In the genomic region with DNA sequence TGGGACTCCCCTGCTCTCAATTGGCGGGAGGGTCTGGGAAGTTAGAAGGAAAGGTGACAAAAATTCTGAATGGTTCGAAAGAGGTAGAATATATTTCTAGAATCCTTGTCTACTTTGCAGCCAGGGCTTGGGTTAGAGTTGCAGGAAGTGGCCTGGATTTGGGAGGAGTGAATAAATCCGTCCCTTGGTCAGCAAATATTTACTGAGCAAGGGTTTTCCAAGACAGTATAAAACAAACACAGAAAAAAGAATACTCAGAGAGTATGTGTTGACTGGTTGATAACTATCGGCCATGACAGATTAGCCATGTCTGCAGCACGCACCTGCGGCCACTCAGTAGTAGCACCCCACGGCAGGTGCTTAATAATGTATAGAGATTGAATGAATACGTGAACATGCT, we compare ENCODE assay signal across 1 cellular context.
TF ChIP-seq lines count a peak whose summit lies in the region.

No MANE protein-coding gene starts in this region.

TF ChIP-seq in A549, 52 proteins besides CTCF, POLR2A, EP300 and RAD21:
- TF ChIP-seq CHD2 (IDR thresholded peaks at IDR 0.05; ENCODE audit: low read length, partially characterized antibody) = no peak
- TF ChIP-seq FOSL2 (IDR thresholded peaks at IDR 0.05) = no peak
- TF ChIP-seq FOSL2 (CRISPR knock-in tag; IDR thresholded peaks at IDR 0.05) = no peak
- no peak for TF ChIP-seq RNF2 (IDR thresholded peaks at IDR 0.05; ENCODE audit: borderline replicate concordance, low read depth)
- TF ChIP-seq PBX3 (IDR thresholded peaks at IDR 0.05) = no peak
- TF ChIP-seq HDAC2 (IDR thresholded peaks at IDR 0.05) = no peak
- TF ChIP-seq, protein P1, sequence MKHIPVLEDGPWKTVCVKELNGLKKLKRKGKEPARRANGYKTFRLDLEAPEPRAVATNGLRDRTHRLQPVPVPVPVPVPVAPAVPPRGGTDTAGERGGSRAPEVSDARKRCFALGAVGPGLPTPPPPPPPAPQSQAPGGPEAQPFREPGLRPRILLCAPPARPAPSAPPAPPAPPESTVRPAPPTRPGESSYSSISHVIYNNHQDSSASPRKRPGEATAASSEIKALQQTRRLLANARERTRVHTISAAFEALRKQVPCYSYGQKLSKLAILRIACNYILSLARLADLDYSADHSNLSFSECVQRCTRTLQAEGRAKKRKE (CRISPR knock-in tag; IDR thresholded peaks at IDR 0.05; ENCODE audit: low read depth) = no peak
- TF ChIP-seq EHMT2 (IDR thresholded peaks at IDR 0.05; ENCODE audit: low read depth) = no peak
- no peak for TF ChIP-seq MAFK (IDR thresholded peaks at IDR 0.05; ENCODE audit: partially characterized antibody)
- TF ChIP-seq KDM5A (IDR thresholded peaks at IDR 0.05) = no peak
- TF ChIP-seq PHF8 (IDR thresholded peaks at IDR 0.05; ENCODE audit: borderline replicate concordance, low read depth) = no peak
- TF ChIP-seq, protein P2, sequence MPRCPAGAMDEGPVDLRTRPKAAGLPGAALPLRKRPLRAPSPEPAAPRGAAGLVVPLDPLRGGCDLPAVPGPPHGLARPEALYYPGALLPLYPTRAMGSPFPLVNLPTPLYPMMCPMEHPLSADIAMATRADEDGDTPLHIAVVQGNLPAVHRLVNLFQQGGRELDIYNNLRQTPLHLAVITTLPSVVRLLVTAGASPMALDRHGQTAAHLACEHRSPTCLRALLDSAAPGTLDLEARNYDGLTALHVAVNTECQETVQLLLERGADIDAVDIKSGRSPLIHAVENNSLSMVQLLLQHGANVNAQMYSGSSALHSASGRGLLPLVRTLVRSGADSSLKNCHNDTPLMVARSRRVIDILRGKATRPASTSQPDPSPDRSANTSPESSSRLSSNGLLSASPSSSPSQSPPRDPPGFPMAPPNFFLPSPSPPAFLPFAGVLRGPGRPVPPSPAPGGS (IDR thresholded peaks at IDR 0.05) = no peak
- TF ChIP-seq EHF (CRISPR knock-in tag; IDR thresholded peaks at IDR 0.05) = no peak
- no peak for TF ChIP-seq ELK1 (IDR thresholded peaks at IDR 0.05; ENCODE audit: low read depth, low read length)
- no peak for TF ChIP-seq NR3C1 (IDR thresholded peaks at IDR 0.05)
- no peak for TF ChIP-seq HOXB5 (CRISPR knock-in tag; IDR thresholded peaks at IDR 0.05)
- no peak for TF ChIP-seq CBX2 (IDR thresholded peaks at IDR 0.05; ENCODE audit: borderline replicate concordance, low read depth)
- TF ChIP-seq MYC (IDR thresholded peaks at IDR 0.05; ENCODE audit: borderline replicate concordance, low read length) = no peak
- TF ChIP-seq HOXB13 (CRISPR knock-in tag; IDR thresholded peaks at IDR 0.05; ENCODE audit: low read depth) = no peak
- TF ChIP-seq NFE2L2 (conservative IDR thresholded peaks at IDR 0.05; ENCODE audit: low read length) = no peak
